Comparison of ENCODE assay signal across 8 cellular contexts in the genomic region with DNA sequence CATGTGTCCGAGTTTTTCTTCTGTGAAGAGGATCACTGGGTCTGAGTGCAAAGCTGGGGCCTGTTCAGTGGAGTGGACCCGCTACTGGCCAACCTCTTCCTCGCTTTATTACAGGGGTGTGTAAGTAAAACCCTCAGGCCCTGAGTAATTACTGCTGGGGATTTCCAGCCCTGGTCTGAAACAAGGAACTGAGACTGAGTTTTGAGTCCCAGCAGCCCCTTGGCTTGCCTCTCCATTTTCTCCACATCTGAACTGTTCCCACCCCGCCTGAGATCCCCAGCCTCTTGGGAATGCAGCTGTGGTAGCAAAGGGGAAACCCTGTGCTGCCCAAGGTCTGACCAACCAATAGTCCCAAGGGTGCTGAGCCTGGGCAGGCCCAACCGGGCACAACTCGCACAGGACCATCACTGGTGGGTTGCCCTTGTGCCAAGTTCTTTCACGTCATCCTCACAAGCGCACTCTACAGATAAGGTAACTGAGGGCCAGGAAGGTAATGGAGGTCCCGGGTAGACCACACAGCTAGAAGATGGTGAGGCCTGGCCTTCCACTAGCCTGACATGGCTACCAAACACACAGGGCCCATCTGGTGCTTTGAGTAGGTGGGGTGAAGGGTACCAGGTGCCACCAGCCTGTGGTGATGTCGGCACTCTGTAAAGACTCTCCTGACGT. TPM values are rescaled to one million over a fixed set of nuclear protein-coding genes. Genes with fewer than 3 reads are reported as not detected.
DNase-seq lines count a peak whose midpoint lies in the region; ATAC-seq, FAIRE-seq and TF ChIP-seq lines count a peak whose summit lies in the region.

No MANE protein-coding gene starts in this region.

- no peak for FAIRE-seq in D721Med (lab: Jason Lieb, UNC)

- H3K9me3 ChIP-seq in SK-N-MC (ENCODE audit: low read depth, low read length) (no peaks in the 10 kb centered on the region), upper lobe of right lung (no peaks in the 10 kb centered on the region)

- DNase-seq in SK-N-MC (ENCODE audit: low read depth, low spot score), result no peak
- DNase-seq in glomerular visceral epithelial cell (ENCODE audit: extremely low spot score), result peak; percentile 68
- DNase-seq in upper lobe of right lung, result no peak
- DNase-seq in epidermal melanocyte (ENCODE audit: insufficient read length, low spot score), result no peak
- no peak for DNase-seq in D721Med (ENCODE audit: insufficient read length, low spot score)
- no peak for DNase-seq in OCI-M1 (lab: John Stamatoyannopoulos, UW)

- ATAC-seq in GM18861 (IDR thresholded peaks at IDR 0.05; ENCODE audit: unreplicated experiment) (peak; percentile 29), HG02759 (IDR thresholded peaks at IDR 0.05; ENCODE audit: unreplicated experiment) (peak; percentile 36), upper lobe of right lung (no peak)

- no peak overlapping the region for H3K9ac ChIP-seq in SK-N-MC (ENCODE audit: insufficient read length)

- H3K27ac ChIP-seq in SK-N-MC (0 out of 2 replicates have a peak overlapping the region, but pooled peaks have one; percentile 29), upper lobe of right lung (peak overlapping the region; percentile 49)

- peaks cover 91% of the 10 kb centered on the region for H3K4me1 ChIP-seq in upper lobe of right lung

- H3K36me3 ChIP-seq in SK-N-MC (ENCODE audit: insufficient read depth, low read length), result no peaks in the 10 kb centered on the region
- H3K36me3 ChIP-seq in upper lobe of right lung, result no peaks in the 10 kb centered on the region

- intact Hi-C loops in upper lobe of right lung (cut with DNase I), result no loop called here

- no peaks in the 10 kb centered on the region for H3K27me3 ChIP-seq in upper lobe of right lung

- TF ChIP-seq CTCF in upper lobe of right lung (IDR thresholded peaks at IDR 0.05), result no peak
- TF ChIP-seq CTCF in D721Med (IDR thresholded peaks at IDR 0.05; ENCODE audit: insufficient read depth, missing control alignments), result no peak

- no peak overlapping the region for H3K4me3 ChIP-seq in SK-N-MC
- H3K4me3 ChIP-seq in upper lobe of right lung, result no peak overlapping the region

RNA-seq across cellular contexts. Expression of gene SLC35E1, which starts 13.7 kb away (rescaled TPM):
- total RNA-seq in upper lobe of right lung, result 51.2 TPM

RNA-seq across cellular contexts. Expression of gene MED26, which starts 42.1 kb away (rescaled TPM):
- total RNA-seq in upper lobe of right lung, result 13.4 TPM

RNA-seq across cellular contexts. Expression of gene CHERP, which starts 43.7 kb away (rescaled TPM):
- total RNA-seq in upper lobe of right lung, result 41.9 TPM
